14 cellular contexts compared by ENCODE assay signal in genomic region chr17:35493040-35493439, GRCh38. TPM values are rescaled to one million over a fixed set of nuclear protein-coding genes. Genes with fewer than 3 reads are reported as not detected.
DNase-seq lines count a peak whose midpoint lies in the region; ATAC-seq, FAIRE-seq and TF ChIP-seq lines count a peak whose summit lies in the region.
"Had no signal": no experiment of that assay in that cellular context is flagged by ENCODE, and none has a peak within 500 bp of the region (broad histone marks: within the 10 kb centered on the region; RNA-seq: fewer than 3 reads in every experiment).

No MANE protein-coding gene starts in this region.

- DNase-seq in natural killer cell (no peak), GM20000 (ENCODE audit: low spot score) (no peak), urothelium cell line (ENCODE audit: low spot score) (no peak), left lobe of liver (ENCODE audit: low spot score) (no peak), KG1 (lab: John Stamatoyannopoulos, UW) (no peak)
- DNase-seq in natural killer cell treated with Interleukin-12 subunit alpha and Interleukin-12 subunit beta and Interleukin-15 and Interleukin-18, amount 100 ng/mL, for 72 hours (ENCODE audit: low spot score) = no peak
- no peak for DNase-seq in central memory CD8-positive, alpha-beta T cell (ENCODE audit: low spot score in 2 of 2)
- no peak for DNase-seq in activated effector memory CD4-positive, alpha-beta T cell treated with anti-CD3 and anti-CD28 coated beads, Interleukin-2, amount 50 U/mL, for 16 hours
- DNase-seq: Calu3, DMS 273 treated with DMSO at 0.1 percent for 48 hours, GOT3 had no signal

- ATAC-seq in natural killer cell (no peak), left lobe of liver (no peak)
- ATAC-seq in natural killer cell treated with Interleukin-12 subunit alpha and Interleukin-12 subunit beta and Interleukin-15 and Interleukin-18, amount 100 ng/mL, for 72 hours = no peak
- no peak for ATAC-seq in central memory CD8-positive, alpha-beta T cell (replicated peaks; ENCODE audit: extremely low read depth, poor library complexity, severe bottlenecking)

- peak; percentile 13 for FAIRE-seq in urothelium cell line (lab: Jason Lieb, UNC)

- peaks cover 60 to 74% of the 10 kb centered on the region in 2 donors for H3K4me1 Mint-ChIP-seq in natural killer cell
- peaks cover 52 to 66% of the 10 kb centered on the region in 2 donors for H3K4me1 Mint-ChIP-seq in natural killer cell treated with Interleukin-12 subunit alpha and Interleukin-12 subunit beta and Interleukin-15 and Interleukin-18, amount 100 ng/mL, for 72 hours (ENCODE audit: low read depth in 2 of 2)
- peaks cover 63% of the 10 kb centered on the region for H3K4me1 Mint-ChIP-seq in central memory CD8-positive, alpha-beta T cell

- H3K9me3 Mint-ChIP-seq in natural killer cell = no peaks in the 10 kb centered on the region
- H3K9me3 Mint-ChIP-seq in natural killer cell treated with Interleukin-12 subunit alpha and Interleukin-12 subunit beta and Interleukin-15 and Interleukin-18, amount 100 ng/mL, for 72 hours = no peaks in the 10 kb centered on the region
- H3K9me3 Mint-ChIP-seq in central memory CD8-positive, alpha-beta T cell = no peaks in the 10 kb centered on the region

- H3K36me3 Mint-ChIP-seq in natural killer cell = no peaks in the 10 kb centered on the region
- peaks cover 5% of the 10 kb centered on the region for H3K36me3 Mint-ChIP-seq in natural killer cell treated with Interleukin-12 subunit alpha and Interleukin-12 subunit beta and Interleukin-15 and Interleukin-18, amount 100 ng/mL, for 72 hours
- peaks cover 39% of the 10 kb centered on the region for H3K36me3 Mint-ChIP-seq in central memory CD8-positive, alpha-beta T cell (ENCODE audit: insufficient read depth)

- no peaks in the 10 kb centered on the region for H3K27me3 Mint-ChIP-seq in natural killer cell (ENCODE audit: low read depth in 2 of 2)
- no peaks in the 10 kb centered on the region for H3K27me3 Mint-ChIP-seq in natural killer cell treated with Interleukin-12 subunit alpha and Interleukin-12 subunit beta and Interleukin-15 and Interleukin-18, amount 100 ng/mL, for 72 hours
- no peaks in the 10 kb centered on the region for H3K27me3 Mint-ChIP-seq in central memory CD8-positive, alpha-beta T cell

- peak overlapping the region; percentile 85 to 94 for H3K27ac Mint-ChIP-seq in natural killer cell
- H3K27ac Mint-ChIP-seq in natural killer cell treated with Interleukin-12 subunit alpha and Interleukin-12 subunit beta and Interleukin-15 and Interleukin-18, amount 100 ng/mL, for 72 hours = peak overlapping the region in 1 of 2 donors; percentile 43
- peak overlapping the region; percentile 69 for H3K27ac Mint-ChIP-seq in central memory CD8-positive, alpha-beta T cell (ENCODE audit: low read depth)

- H3K4me3 Mint-ChIP-seq in natural killer cell = no peak overlapping the region
- H3K4me3 Mint-ChIP-seq in natural killer cell treated with Interleukin-12 subunit alpha and Interleukin-12 subunit beta and Interleukin-15 and Interleukin-18, amount 100 ng/mL, for 72 hours = no peak overlapping the region
- no peak overlapping the region for H3K4me3 Mint-ChIP-seq in central memory CD8-positive, alpha-beta T cell
- H3K4me3 Mint-ChIP-seq: B cell had no signal

- TF ChIP-seq CTCF in natural killer cell (IDR thresholded peaks at IDR 0.05) (no peak), GM20000 (IDR thresholded peaks at IDR 0.05; ENCODE audit: extremely low read depth, missing control alignments) (peak; percentile 0)

- intact Hi-C loops in natural killer cell (cut with micrococcal nuclease) = no loop called here

RNA-seq across cellular contexts. Expression of gene SLFN12L, which starts 44.4 kb away (rescaled TPM):
- total RNA-seq in natural killer cell = 100 to 1,000 TPM; 126 to 174 (median 130) TPM
- total RNA-seq in natural killer cell treated with Interleukin-12 subunit alpha and Interleukin-12 subunit beta and Interleukin-15 and Interleukin-18, amount 100 ng/mL, for 72 hours = 10 to 100 TPM; 40.2 to 83.7 TPM
- 0.30 TPM for total RNA-seq in left lobe of liver
- total RNA-seq: A172, HT1080 had no signal

RNA-seq across cellular contexts. Expression of gene SLFN13, which starts 44.5 kb away (rescaled TPM):
- total RNA-seq in natural killer cell (100 to 1,000 TPM in 2 of 3 donors, 10 to 100 TPM in 1; 85.9 to 182 (median 129) TPM), left lobe of liver (1.6 TPM)
- total RNA-seq in natural killer cell treated with Interleukin-12 subunit alpha and Interleukin-12 subunit beta and Interleukin-15 and Interleukin-18, amount 100 ng/mL, for 72 hours = 100 to 1,000 TPM; 213 to 343 TPM

Comparison
In these comparisons a context has a peak if more than half of its experiments do, and no peak if none do; other contexts are left out.
1. RNA of gene SLFN12L, which starts 44.4 kb away (total RNA-seq): 126 to 174 TPM in natural killer cell and 40.2 to 83.7 TPM in natural killer cell treated with Interleukin-12 subunit alpha and Interleukin-12 subunit beta and Interleukin-15 and Interleukin-18, amount 100 ng/mL, for 72 hours; 0.30 TPM in left lobe of liver (single experiment); every median in the first group is over 10 times any median in the second.
2. RNA of gene SLFN13, which starts 44.5 kb away (total RNA-seq): 213 to 343 TPM in natural killer cell treated with Interleukin-12 subunit alpha and Interleukin-12 subunit beta and Interleukin-15 and Interleukin-18, amount 100 ng/mL, for 72 hours and 85.9 to 182 TPM in natural killer cell; 1.6 TPM in left lobe of liver (single experiment); every median in the first group is over 10 times any median in the second.